32 cellular contexts compared by ENCODE assay signal in the genomic region with DNA sequence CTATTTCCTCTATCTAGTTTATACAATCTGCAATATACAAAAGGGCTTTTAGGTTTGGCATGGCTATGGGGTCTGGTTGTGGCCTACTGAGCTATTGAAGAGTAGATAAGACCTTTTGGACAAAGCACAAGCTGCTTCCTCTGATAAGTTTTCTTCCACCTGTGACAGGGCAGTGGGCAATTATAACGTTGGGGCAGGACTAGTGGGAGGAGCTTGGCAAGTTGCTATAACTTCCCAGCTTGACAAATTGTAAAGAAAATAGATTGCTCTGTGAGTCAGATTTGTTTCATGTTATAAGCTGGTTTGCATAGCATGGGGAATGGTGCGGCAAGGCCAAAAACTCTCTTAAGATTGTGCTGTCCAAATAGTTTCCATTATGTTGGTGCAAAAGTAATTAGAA.
DNase-seq lines count a peak whose midpoint lies in the region; FAIRE-seq and TF ChIP-seq lines count a peak whose summit lies in the region.
"Had no signal": no experiment of that assay in that cellular context is flagged by ENCODE, and none has a peak within 500 bp of the region (broad histone marks: within the 10 kb centered on the region; RNA-seq: fewer than 3 reads in every experiment).

No MANE protein-coding gene starts in this region.

- no peak overlapping the region for H3K4me3 Mint-ChIP-seq in astrocyte (ENCODE audit: unreplicated experiment)
- H3K4me3 Mint-ChIP-seq: activated CD4-positive, alpha-beta T cell treated with anti-CD3 and anti-CD28 coated beads, Interleukin-2, amount 10 ng/mL, durations not matched to agents 24 days and 14 days; activated T-helper 1 cell treated with anti-CD3 and anti-CD28 coated beads, Interleukin-12 subunit alpha, Interleukin-12 subunit beta, Interleukin-2, Interleukin-4 antibody, amounts not matched to agents 30 ng/mL and 10 ng/mL and 1 ng/mL, durations not matched to agents 14 hours and 24 hours and 36 hours; central memory CD8-positive, alpha-beta T cell; H9; natural killer cell; stimulated activated memory B cell treated with anti-CD40 and anti-IgM and Interleukin-4, amounts not matched to agents 10 μg/mL and 1 μg/mL and 100 μg/mL, for 72 hours; T-helper 17 cell had no signal

- no peak for FAIRE-seq in astrocyte (lab: Jason Lieb, UNC)
- FAIRE-seq: HepG2, RCC 7860 had no signal

- TF ChIP-seq CTCF in AG04449 (IDR thresholded peaks at IDR 0.05; ENCODE audit: insufficient read depth, low read length, missing control alignments) (no peak), astrocyte (IDR thresholded peaks at IDR 0.05; ENCODE audit: insufficient read depth, low read depth, low read length) (no peak), fibroblast of the aortic adventitia (IDR thresholded peaks at IDR 0.05; ENCODE audit: insufficient read depth, low read length) (no peak), adrenal gland (IDR thresholded peaks at IDR 0.05) (no peak)

- WGBS in adrenal gland, 4 donors, result 54 to 66% (median 60%) methylated on average over 2 of the region's 2 CpGs

- H3K36me3 Mint-ChIP-seq in astrocyte (ENCODE audit: low read depth, unreplicated experiment), result no peaks in the 10 kb centered on the region
- H3K36me3 Mint-ChIP-seq: natural killer cell; stimulated activated memory B cell treated with anti-CD40 and anti-IgM and Interleukin-4, amounts not matched to agents 10 μg/mL and 1 μg/mL and 100 μg/mL, for 72 hours had no signal

- no peaks in the 10 kb centered on the region for H4K20me1 ChIP-seq in astrocyte (ENCODE audit: insufficient read depth, low read length)
- H4K20me1 ChIP-seq: BLaER1 treated with 17β-estradiol and CSF1 and Interleukin-3, amounts not matched to agents 10 nM and 100 nM had no signal

- POLR2A ChIA-PET in AG04449 (lab: Yijun Ruan, JAX), result no interaction called here

- H3K4me2 ChIP-seq in astrocyte (ENCODE audit: low read length), result no peak overlapping the region
- H3K4me2 ChIP-seq: BLaER1 treated with 17β-estradiol and CSF1 and Interleukin-3, amounts not matched to agents 10 nM and 100 nM; hepatocyte; smooth muscle cell had no signal

- no peaks in the 10 kb centered on the region for H3K9me3 Mint-ChIP-seq in astrocyte (ENCODE audit: unreplicated experiment)
- H3K9me3 Mint-ChIP-seq: activated CD4-positive, alpha-beta T cell treated with anti-CD3 and anti-CD28 coated beads, Interleukin-2, amount 10 ng/mL, durations not matched to agents 24 days and 14 days; activated T-helper 1 cell treated with anti-CD3 and anti-CD28 coated beads, Interleukin-12 subunit alpha, Interleukin-12 subunit beta, Interleukin-2, Interleukin-4 antibody, amounts not matched to agents 30 ng/mL and 10 ng/mL and 1 ng/mL, durations not matched to agents 14 hours and 24 hours and 36 hours; central memory CD8-positive, alpha-beta T cell; H9; natural killer cell; stimulated activated memory B cell treated with anti-CD40 and anti-IgM and Interleukin-4, amounts not matched to agents 10 μg/mL and 1 μg/mL and 100 μg/mL, for 72 hours had no signal

- no peaks in the 10 kb centered on the region for H3K79me2 ChIP-seq in astrocyte (ENCODE audit: insufficient read depth, low read length)
- H3K79me2 ChIP-seq: hepatocyte had no signal

- peaks cover 4% of the 10 kb centered on the region for H3K27me3 Mint-ChIP-seq in astrocyte (ENCODE audit: low read depth, unreplicated experiment)
- H3K27me3 Mint-ChIP-seq: central memory CD8-positive, alpha-beta T cell had no signal

- peaks cover 12% of the 10 kb centered on the region for H3K4me1 Mint-ChIP-seq in astrocyte (ENCODE audit: low read depth, unreplicated experiment)
- H3K4me1 Mint-ChIP-seq: central memory CD8-positive, alpha-beta T cell; natural killer cell; T-helper 17 cell had no signal

- no peak for TF ChIP-seq POLR2A in adrenal gland (IDR thresholded peaks at IDR 0.05)

- CTCF ChIA-PET in AG04449 (lab: Yijun Ruan, JAX), result interaction anchor here (1.5 kb wide), 1 partner anchor 291 kb away, joined by 6 read pairs; no protein-coding TSS in a partner anchor

- H2AFZ ChIP-seq in astrocyte (ENCODE audit: low read depth, low read length), result no peak overlapping the region
- H2AFZ ChIP-seq: hepatocyte had no signal

- DNase-seq in AG04449 (ENCODE audit: low read depth, low spot score), result peak; percentile 33
- peak; percentile 9 for DNase-seq in Jurkat, Clone E6-1 (ENCODE audit: low read depth, low spot score)
- DNase-seq in astrocyte (ENCODE audit: low read depth), result peak; percentile 82
- DNase-seq in fibroblast of the aortic adventitia (ENCODE audit: low read depth), result peak; percentile 44
- DNase-seq in NCI-H2029 treated with DMSO at 0.1 percent for 48 hours (lab: John Stamatoyannopoulos, UW), result no peak
- DNase-seq in adrenal gland, result no peak
- no peak for DNase-seq in RPMI8226
- DNase-seq in SW 1271 (lab: John Stamatoyannopoulos, UW), result no peak
- DNase-seq: ACHN; activated CD4-positive, alpha-beta T cell treated with anti-CD3 and anti-CD28 coated beads, Interleukin-2, amount 10 ng/mL, durations not matched to agents 24 days and 14 days; activated naive CD4-positive, alpha-beta T cell treated with anti-CD3 and anti-CD28 coated beads, Interleukin-2, amount 50 U/mL, for 16 hours; EL; foreskin melanocyte; H9; left ventricle myocardium inferior; midbrain; natural killer cell; NK-92 treated with Interleukin-12 subunit alpha and Interleukin-12 subunit beta, amount 100 ng/mL, for 24 hours; retina; stimulated activated CD4-positive, alpha-beta T cell treated with anti-CD3 and anti-CD28 coated beads, Interleukin-2, amount 100 ng/mL, for 48 hours; T-helper 17 cell; upper lobe of right lung; WERI-Rb-1 had no signal

- no peaks in the 10 kb centered on the region for H3K9me3 ChIP-seq in astrocyte (ENCODE audit: insufficient read depth, low read depth, low read length)
- H3K9me3 ChIP-seq in adrenal gland (replicated peaks in 1 of 3), result no peaks in the 10 kb centered on the region
- H3K9me3 ChIP-seq: BLaER1 treated with 17β-estradiol and CSF1 and Interleukin-3, amounts not matched to agents 10 nM and 100 nM; left ventricle myocardium inferior; SJSA1; upper lobe of right lung had no signal

- H3K27ac Mint-ChIP-seq in astrocyte (ENCODE audit: unreplicated experiment), result no peak overlapping the region
- H3K27ac Mint-ChIP-seq: activated CD4-positive, alpha-beta T cell treated with anti-CD3 and anti-CD28 coated beads, Interleukin-2, amount 10 ng/mL, durations not matched to agents 24 days and 14 days; activated T-helper 1 cell treated with anti-CD3 and anti-CD28 coated beads, Interleukin-12 subunit alpha, Interleukin-12 subunit beta, Interleukin-2, Interleukin-4 antibody, amounts not matched to agents 30 ng/mL and 10 ng/mL and 1 ng/mL, durations not matched to agents 14 hours and 24 hours and 36 hours; H9; natural killer cell; stimulated activated memory B cell treated with anti-CD40 and anti-IgM and Interleukin-4, amounts not matched to agents 10 μg/mL and 1 μg/mL and 100 μg/mL, for 72 hours; T-helper 17 cell had no signal

- H3K36me3 ChIP-seq in astrocyte (ENCODE audit: insufficient read depth, low read length) (no peaks in the 10 kb centered on the region), adrenal gland (replicated peaks in 1 of 2) (no peaks in the 10 kb centered on the region)
- H3K36me3 ChIP-seq: BLaER1 treated with 17β-estradiol and CSF1 and Interleukin-3, amounts not matched to agents 10 nM and 100 nM; left ventricle myocardium inferior; SJSA1; upper lobe of right lung; WERI-Rb-1 had no signal

- H3K4me3 ChIP-seq in AG04449 (ENCODE audit: low read depth, low read length), result no peak overlapping the region
- no peak overlapping the region for H3K4me3 ChIP-seq in Jurkat, Clone E6-1 (ENCODE audit: low read length)
- H3K4me3 ChIP-seq in astrocyte (ENCODE audit: insufficient read depth, low read depth, low read length), result no peak overlapping the region
- H3K4me3 ChIP-seq in fibroblast of the aortic adventitia (ENCODE audit: low read depth, low read length), result no peak overlapping the region
- H3K4me3 ChIP-seq in adrenal gland, result no peak overlapping the region
- H3K4me3 ChIP-seq: BLaER1 treated with 17β-estradiol and CSF1 and Interleukin-3, amounts not matched to agents 10 nM and 100 nM; hepatocyte; left ventricle myocardium inferior; SJSA1; smooth muscle cell; upper lobe of right lung had no signal

- no peak overlapping the region for H3K27ac ChIP-seq in astrocyte (ENCODE audit: low read depth, low read length)
- no peak overlapping the region for H3K27ac ChIP-seq in adrenal gland
- H3K27ac ChIP-seq: BLaER1 treated with 17β-estradiol and CSF1 and Interleukin-3, amounts not matched to agents 10 nM and 100 nM; hepatocyte; left ventricle myocardium inferior; SJSA1; upper lobe of right lung; WERI-Rb-1 had no signal

- H3K9ac ChIP-seq in astrocyte (ENCODE audit: low read length), result no peak overlapping the region
- H3K9ac ChIP-seq: BLaER1 treated with 17β-estradiol and CSF1 and Interleukin-3, amounts not matched to agents 10 nM and 100 nM had no signal

- H3K27me3 ChIP-seq in astrocyte (ENCODE audit: insufficient read depth, low read length), result peaks cover 2% of the 10 kb centered on the region
- no peaks in the 10 kb centered on the region for H3K27me3 ChIP-seq in adrenal gland
- H3K27me3 ChIP-seq: BLaER1 treated with 17β-estradiol and CSF1 and Interleukin-3, amounts not matched to agents 10 nM and 100 nM; hepatocyte; upper lobe of right lung had no signal

- H3K4me1 ChIP-seq in astrocyte (ENCODE audit: insufficient read depth, low read length) (peaks cover 6% of the 10 kb centered on the region), adrenal gland (replicated peaks in 1 of 2) (no peaks in the 10 kb centered on the region)
- H3K4me1 ChIP-seq: left ventricle myocardium inferior, upper lobe of right lung had no signal

- intact Hi-C loops in adrenal gland (cut with DNase I), result no loop called here

Comparison
In these comparisons a context has a peak if more than half of its experiments do, and no peak if none do; other contexts are left out.
1. DNase-seq: peak in AG04449 (single experiment), Jurkat, Clone E6-1 (single experiment), astrocyte (single experiment) and fibroblast of the aortic adventitia (single experiment); none in NCI-H2029 treated with DMSO at 0.1 percent for 48 hours (single experiment), adrenal gland (0 of 7), RPMI8226 (single experiment) and SW 1271 (0 of 2).